Comparison of ENCODE assay signal across 35 cellular contexts in the genomic region with DNA sequence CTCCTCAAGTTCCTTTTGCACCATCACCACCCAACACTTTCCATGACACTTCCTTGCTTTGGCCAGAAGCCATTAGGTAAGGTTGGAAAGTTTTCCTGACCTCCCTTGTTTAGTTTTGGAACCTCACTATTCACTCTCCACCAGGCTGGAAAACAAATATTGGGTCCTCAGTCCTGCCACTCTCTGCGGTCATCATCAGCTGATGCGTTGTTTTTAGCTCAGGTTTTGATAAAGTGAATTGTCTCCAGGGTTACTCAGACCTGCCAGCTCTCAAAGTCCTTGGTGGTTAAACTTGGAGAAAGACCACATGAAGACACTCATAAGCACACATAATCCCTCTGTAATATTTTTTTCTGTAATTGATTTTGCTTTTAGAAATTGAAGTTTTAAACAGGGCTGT.
"Had no signal": no experiment of that assay in that cellular context is flagged by ENCODE, and none has a peak within 500 bp of the region (broad histone marks: within the 10 kb centered on the region; RNA-seq: fewer than 3 reads in every experiment).

No MANE protein-coding gene starts in this region.

- DNase-seq: activated B cell treated with CpG ODN at 0.5 μM for 24 hours; activated CD4-positive, alpha-beta memory T cell treated with anti-CD3 and anti-CD28 coated beads for 36 hours; activated CD4-positive, alpha-beta T cell treated with anti-CD3 and anti-CD28 coated beads for 4 hours; activated CD4-positive, alpha-beta T cell treated with anti-CD3 and anti-CD28 coated beads, Interleukin-2, amount 50 U/mL, for 1 hour; activated CD4-positive, alpha-beta T cell treated with anti-CD3 and anti-CD28 coated beads, Interleukin-2, amount 50 U/mL, for 4 hours; activated CD4-positive, CD25-positive, alpha-beta regulatory T cell treated with anti-CD3 and anti-CD28 coated beads, Interleukin-2, amount 50 U/mL, for 72 hours; activated CD8-positive, alpha-beta memory T cell treated with anti-CD3 and anti-CD28 coated beads, Interleukin-2, amount 50 U/mL, for 4 hours; activated CD8-positive, alpha-beta T cell treated with anti-CD3 and anti-CD28 coated beads for 36 hours; activated effector memory CD4-positive, alpha-beta T cell treated with anti-CD3 and anti-CD28 coated beads, Interleukin-2, amount 50 U/mL, for 16 hours; activated gamma-delta T cell treated with Interleukin-2 at 50 U/mL for 16 hours; activated naive CD4-positive, alpha-beta T cell; activated naive CD4-positive, alpha-beta T cell treated with anti-CD3 and anti-CD28 coated beads for 36 hours; activated naive CD4-positive, alpha-beta T cell treated with anti-CD3 and anti-CD28 coated beads, Interleukin-2, amount 50 U/mL, for 16 hours; activated naive CD8-positive, alpha-beta T cell treated with anti-CD3 and anti-CD28 coated beads for 36 hours; activated T-cell treated with anti-CD3 and anti-CD28 coated beads for 4 hours; activated T-cell treated with anti-CD3 and anti-CD28 coated beads, Interleukin-2, amount 50 U/mL, for 1 hour; activated T-cell treated with anti-CD3 and anti-CD28 coated beads, Interleukin-2, amount 50 U/mL, for 4 hours; activated T-cell treated with anti-CD3 and anti-CD28 coated beads, Interleukin-2, amount 50 U/mL, for 72 hours; adrenal gland; amygdala; anterior cingulate cortex; central memory CD4-positive, alpha-beta T cell; T-helper 1 cell; T-helper 2 cell; T-helper 9 cell had no signal

- H3K36me3 ChIP-seq: adrenal gland had no signal

- H3K36me3 Mint-ChIP-seq: activated CD4-positive, alpha-beta memory T cell treated with anti-CD3 and anti-CD28 coated beads for 36 hours; activated naive CD4-positive, alpha-beta T cell treated with anti-CD3 and anti-CD28 coated beads, Interleukin-2, amount 50 U/mL, for 72 hours; activated naive CD8-positive, alpha-beta T cell treated with anti-CD3 and anti-CD28 coated beads for 36 hours; brain had no signal

- H3K27me3 Mint-ChIP-seq: activated B cell treated with CpG ODN at 0.5 μM for 24 hours; activated CD4-positive, alpha-beta memory T cell treated with anti-CD3 and anti-CD28 coated beads for 36 hours; activated CD8-positive, alpha-beta T cell treated with anti-CD3 and anti-CD28 coated beads for 36 hours; activated T-helper 17 cell treated with anti-CD3 and anti-CD28 coated beads, Interleukin-2, amount 50 U/mL, for 72 hours had no signal

- ATAC-seq: activated CD8-positive, alpha-beta T cell treated with anti-CD3 and anti-CD28 coated beads for 36 hours; activated naive CD4-positive, alpha-beta T cell treated with anti-CD3 and anti-CD28 coated beads, Interleukin-2, amount 50 U/mL, for 72 hours; activated T-cell treated with anti-CD3 and anti-CD28 coated beads, Interleukin-2, amount 50 U/mL, for 4 hours; activated T-cell treated with anti-CD3 and anti-CD28 coated beads, Interleukin-2, amount 50 U/mL, for 72 hours; activated T-helper 17 cell treated with anti-CD3 and anti-CD28 coated beads, Interleukin-2, amount 50 U/mL, for 72 hours had no signal

- H3K4me1 ChIP-seq: adrenal gland, ascending aorta had no signal

- H3K27me3 ChIP-seq: adrenal gland, ascending aorta had no signal

- H3K9me3 Mint-ChIP-seq: activated B cell treated with CpG ODN at 0.5 μM for 24 hours; activated CD4-positive, alpha-beta memory T cell treated with anti-CD3 and anti-CD28 coated beads for 36 hours; activated CD4-positive, alpha-beta T cell treated with anti-CD3 and anti-CD28 coated beads, Interleukin-2, amount 10 ng/mL, durations not matched to agents 24 days and 14 days; activated CD8-positive, alpha-beta T cell treated with anti-CD3 and anti-CD28 coated beads for 36 hours; activated naive CD4-positive, alpha-beta T cell treated with anti-CD3 and anti-CD28 coated beads for 36 hours; activated naive CD4-positive, alpha-beta T cell treated with anti-CD3 and anti-CD28 coated beads, Interleukin-2, amount 50 U/mL, for 72 hours; activated naive CD8-positive, alpha-beta T cell treated with anti-CD3 and anti-CD28 coated beads for 36 hours; activated T-cell treated with anti-CD3 and anti-CD28 coated beads, Interleukin-2, amount 50 U/mL, for 4 hours; activated T-cell treated with anti-CD3 and anti-CD28 coated beads, Interleukin-2, amount 50 U/mL, for 72 hours; activated T-helper 1 cell treated with anti-CD3 and anti-CD28 coated beads, Interleukin-12 subunit alpha, Interleukin-12 subunit beta, Interleukin-2, Interleukin-4 antibody, amounts not matched to agents 30 ng/mL and 10 ng/mL and 1 ng/mL, durations not matched to agents 14 hours and 24 hours and 36 hours; activated T-helper 17 cell treated with anti-CD3 and anti-CD28 coated beads, Interleukin-2, amount 50 U/mL, for 72 hours; brain; T-helper 1 cell treated with Interleukin-12 subunit alpha and Interleukin-12 subunit beta and Interleukin-4 antibody, amounts not matched to agents 30 μg/mL and 1 μg/mL, for 36 hours; T-helper 2 cell treated with Interferon-gamma antibody and Interleukin-4, amounts not matched to agents 5 μg/mL and 100 μg/mL, for 36 hours had no signal

- H3K4me3 Mint-ChIP-seq: activated B cell treated with CpG ODN at 0.5 μM for 24 hours; activated CD4-positive, alpha-beta memory T cell treated with anti-CD3 and anti-CD28 coated beads for 36 hours; activated CD4-positive, alpha-beta T cell treated with anti-CD3 and anti-CD28 coated beads, Interleukin-2, amount 10 ng/mL, durations not matched to agents 24 days and 14 days; activated CD8-positive, alpha-beta T cell treated with anti-CD3 and anti-CD28 coated beads for 36 hours; activated naive CD4-positive, alpha-beta T cell treated with anti-CD3 and anti-CD28 coated beads for 36 hours; activated naive CD8-positive, alpha-beta T cell treated with anti-CD3 and anti-CD28 coated beads for 36 hours; activated T-cell treated with anti-CD3 and anti-CD28 coated beads, Interleukin-2, amount 50 U/mL, for 4 hours; activated T-cell treated with anti-CD3 and anti-CD28 coated beads, Interleukin-2, amount 50 U/mL, for 72 hours; activated T-helper 1 cell treated with anti-CD3 and anti-CD28 coated beads, Interleukin-12 subunit alpha, Interleukin-12 subunit beta, Interleukin-2, Interleukin-4 antibody, amounts not matched to agents 30 ng/mL and 10 ng/mL and 1 ng/mL, durations not matched to agents 14 hours and 24 hours and 36 hours; activated T-helper 17 cell treated with anti-CD3 and anti-CD28 coated beads, Interleukin-2, amount 50 U/mL, for 72 hours; brain; T-helper 1 cell treated with Interleukin-12 subunit alpha and Interleukin-12 subunit beta and Interleukin-4 antibody, amounts not matched to agents 30 μg/mL and 1 μg/mL, for 36 hours; T-helper 2 cell treated with Interferon-gamma antibody and Interleukin-4, amounts not matched to agents 5 μg/mL and 100 μg/mL, for 36 hours had no signal

- H3K27ac ChIP-seq: adrenal gland, ascending aorta, cardiac muscle cell, VCaP had no signal

- H3K27ac Mint-ChIP-seq: activated B cell treated with CpG ODN at 0.5 μM for 24 hours; activated CD4-positive, alpha-beta memory T cell treated with anti-CD3 and anti-CD28 coated beads for 36 hours; activated CD4-positive, alpha-beta T cell treated with anti-CD3 and anti-CD28 coated beads, Interleukin-2, amount 10 ng/mL, durations not matched to agents 24 days and 14 days; activated CD8-positive, alpha-beta T cell treated with anti-CD3 and anti-CD28 coated beads for 36 hours; activated naive CD4-positive, alpha-beta T cell treated with anti-CD3 and anti-CD28 coated beads for 36 hours; activated naive CD4-positive, alpha-beta T cell treated with anti-CD3 and anti-CD28 coated beads, Interleukin-2, amount 50 U/mL, for 72 hours; activated naive CD8-positive, alpha-beta T cell treated with anti-CD3 and anti-CD28 coated beads for 36 hours; activated T-cell treated with anti-CD3 and anti-CD28 coated beads, Interleukin-2, amount 50 U/mL, for 72 hours; activated T-helper 1 cell treated with anti-CD3 and anti-CD28 coated beads, Interleukin-12 subunit alpha, Interleukin-12 subunit beta, Interleukin-2, Interleukin-4 antibody, amounts not matched to agents 30 ng/mL and 10 ng/mL and 1 ng/mL, durations not matched to agents 14 hours and 24 hours and 36 hours; activated T-helper 17 cell treated with anti-CD3 and anti-CD28 coated beads, Interleukin-2, amount 50 U/mL, for 72 hours; brain; T-helper 1 cell treated with Interleukin-12 subunit alpha and Interleukin-12 subunit beta and Interleukin-4 antibody, amounts not matched to agents 30 μg/mL and 1 μg/mL, for 36 hours; T-helper 2 cell treated with Interferon-gamma antibody and Interleukin-4, amounts not matched to agents 5 μg/mL and 100 μg/mL, for 36 hours had no signal

- H3K4me1 Mint-ChIP-seq: activated B cell treated with CpG ODN at 0.5 μM for 24 hours; activated CD4-positive, alpha-beta T cell treated with anti-CD3 and anti-CD28 coated beads, Interleukin-2, amount 10 ng/mL, durations not matched to agents 24 days and 14 days; activated naive CD8-positive, alpha-beta T cell treated with anti-CD3 and anti-CD28 coated beads for 36 hours; activated T-helper 17 cell treated with anti-CD3 and anti-CD28 coated beads, Interleukin-2, amount 50 U/mL, for 72 hours; brain had no signal

- H3K9me3 ChIP-seq: adrenal gland, ascending aorta had no signal

- H3K4me3 ChIP-seq: adrenal gland, ascending aorta, cardiac muscle cell had no signal
